1 cellular context compared by ENCODE assay signal in genomic region chr16:28210979-28211505, GRCh38.
TF ChIP-seq lines count a peak whose summit lies in the region.

No MANE protein-coding gene starts in this region.

TF ChIP-seq in HEK293, 187 proteins besides CTCF, POLR2A, EP300 and RAD21 (continued from another document):
- TF ChIP-seq HIC1 (tag by site-specific recombination; IDR thresholded peaks at IDR 0.05) (no peak), ZNF530 (tag by site-specific recombination; IDR thresholded peaks at IDR 0.05; ENCODE audit: low read depth) (no peak), ZNF560 (tag by site-specific recombination; IDR thresholded peaks at IDR 0.05; ENCODE audit: borderline replicate concordance) (no peak)
TF ChIP-seq in HEK293: peak in this region for 41.
